In the genomic region with DNA sequence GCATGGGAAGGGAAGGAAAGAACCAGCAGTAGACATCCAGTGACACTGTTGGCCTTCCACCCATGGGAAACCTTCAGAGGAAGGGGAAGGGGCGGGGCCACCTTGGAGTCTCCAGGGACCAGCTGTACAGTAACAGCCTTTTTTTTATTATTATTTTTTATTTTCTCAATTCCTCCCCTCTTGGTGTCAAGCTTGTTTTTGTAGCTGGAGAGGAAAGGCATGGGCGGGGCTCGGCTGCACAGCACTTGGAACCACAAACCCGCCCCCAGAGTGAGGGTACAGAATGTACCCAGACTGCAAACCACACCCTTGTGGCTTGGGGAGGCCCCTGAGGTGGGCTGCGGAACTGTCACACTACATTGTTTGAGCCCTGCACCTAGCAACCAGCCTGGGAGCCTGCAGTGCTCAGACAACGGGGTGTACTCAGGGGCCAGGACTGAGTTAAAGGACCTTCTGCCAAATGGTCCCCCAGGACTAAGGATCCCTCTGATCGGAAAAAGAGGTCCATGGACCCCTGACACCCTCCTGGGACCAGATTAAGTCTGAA, we compare ENCODE assay signal across 9 cellular contexts.
DNase-seq lines count a peak whose midpoint lies in the region; ATAC-seq and FAIRE-seq lines count a peak whose summit lies in the region.
"Had no signal": no experiment of that assay in that cellular context is flagged by ENCODE, and none has a peak within 500 bp of the region (broad histone marks: within the 10 kb centered on the region; RNA-seq: fewer than 3 reads in every experiment).

No MANE protein-coding gene starts in this region.

- peak; percentile 94 for FAIRE-seq in GM19239 (lab: Jason Lieb, UNC)
- FAIRE-seq: endometrium had no signal

- peak; percentile 83 for ATAC-seq in HG03108 (IDR thresholded peaks at IDR 0.05; ENCODE audit: unreplicated experiment)

- DNase-seq in GM19239 (ENCODE audit: insufficient read length, low spot score) = no peak
- peak; percentile 24 for DNase-seq in SKM-1 (lab: John Stamatoyannopoulos, UW; ENCODE audit: unreplicated experiment)
- peak; percentile 83 for DNase-seq in activated naive CD4-positive, alpha-beta T cell treated with anti-CD3 and anti-CD28 coated beads, Interleukin-2, amount 50 U/mL, for 16 hours
- peak; percentile 91 for DNase-seq in iris pigment epithelial cell (ENCODE audit: low read depth)
- peak; percentile 64 to 80 for DNase-seq in stimulated activated CD4-positive, alpha-beta T cell treated with anti-CD3 and anti-CD28 coated beads, Interleukin-4, amount 100 ng/mL, for 48 hours (ENCODE audit: low read depth in 2 of 2)
- DNase-seq in NCI-H345 (lab: John Stamatoyannopoulos, UW) = no peak
- DNase-seq in SHP77 treated with DMSO at 0.1 percent for 48 hours (lab: John Stamatoyannopoulos, UW) = no peak

Comparison
In these comparisons a context has a peak if more than half of its experiments do, and no peak if none do; other contexts are left out.
1. DNase-seq: peak in SKM-1 (single experiment), activated naive CD4-positive, alpha-beta T cell treated with anti-CD3 and anti-CD28 coated beads, Interleukin-2, amount 50 U/mL, for 16 hours (single experiment), iris pigment epithelial cell (single experiment) and stimulated activated CD4-positive, alpha-beta T cell treated with anti-CD3 and anti-CD28 coated beads, Interleukin-4, amount 100 ng/mL, for 48 hours (2 of 2); none in GM19239 (single experiment), NCI-H345 (single experiment) and SHP77 treated with DMSO at 0.1 percent for 48 hours (single experiment).